13 cellular contexts compared by ENCODE assay signal in the genomic region with DNA sequence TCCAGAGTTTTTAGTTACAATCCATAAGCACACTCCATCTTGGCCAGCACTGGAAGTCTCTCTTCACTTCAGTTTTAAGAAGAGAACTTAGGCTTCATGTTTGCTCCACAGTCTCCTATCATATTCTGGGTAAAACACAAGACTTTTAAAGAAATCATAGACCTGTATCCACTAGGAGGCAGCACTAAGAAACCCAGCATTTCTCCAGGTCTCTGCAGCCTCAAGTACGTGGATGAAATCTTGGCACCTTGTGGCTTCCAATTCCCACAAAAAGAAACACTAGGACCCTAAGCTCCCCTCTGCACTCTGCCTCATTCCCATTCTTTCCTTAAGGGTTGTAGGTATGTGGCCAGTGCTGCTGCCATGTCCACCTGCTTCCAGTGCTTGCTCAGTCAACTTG.
DNase-seq lines count a peak whose midpoint lies in the region; ATAC-seq and TF ChIP-seq lines count a peak whose summit lies in the region.
"Had no signal": no experiment of that assay in that cellular context is flagged by ENCODE, and none has a peak within 500 bp of the region (broad histone marks: within the 10 kb centered on the region; RNA-seq: fewer than 3 reads in every experiment).

No MANE protein-coding gene starts in this region.

- H3K27me3 Mint-ChIP-seq in MCF 10A (ENCODE audit: insufficient read depth, unreplicated experiment), result peaks cover 68% of the 10 kb centered on the region
- H3K27me3 Mint-ChIP-seq: activated naive CD4-positive, alpha-beta T cell treated with anti-CD3 and anti-CD28 coated beads, Interleukin-2, amount 10 ng/mL, durations not matched to agents 7 days and 5 days; memory B cell had no signal

- no TSS peak for BruUV-seq in MCF 10A (replicated peaks; lab: Mats Ljungman, UMichigan)

- CTCF ChIA-PET in MCF 10A (lab: Yijun Ruan, JAX), result interaction anchor here (0.6 to 1.2 kb wide), 6 partner anchors 10 to 1197 kb away, joined by 3 to 4 read pairs (median 3); no protein-coding TSS in a partner anchor

- POLR2A ChIA-PET in MCF 10A (lab: Yijun Ruan, JAX), result no interaction called here

- no peaks in the 10 kb centered on the region for H3K9me3 ChIP-seq in breast epithelium
- H3K9me3 ChIP-seq in OCI-LY1 (ENCODE audit: low read length), result no peaks in the 10 kb centered on the region
- H3K9me3 ChIP-seq in ascending aorta, result no peaks in the 10 kb centered on the region
- H3K9me3 ChIP-seq: HAP-1, prostate gland had no signal

- H3K79me2 ChIP-seq in OCI-LY1 (ENCODE audit: insufficient read depth, low read length), result no peaks in the 10 kb centered on the region

- intact Hi-C loops in MCF 10A (cut with micrococcal nuclease), result no loop called here
- intact Hi-C loops in breast epithelium (cut with DNase I; ENCODE audit: low total_unique reads), result no loop called here
- intact Hi-C loops in ascending aorta (cut with DNase I), result no loop called here

- H3K27me3 ChIP-seq in breast epithelium (peaks cover 0 to 19% of the 10 kb centered on the region in 2 donors), OCI-LY1 (ENCODE audit: insufficient read depth, low read length) (no peaks in the 10 kb centered on the region), ascending aorta (no peaks in the 10 kb centered on the region)

- no peaks in the 10 kb centered on the region for H3K36me3 ChIP-seq in breast epithelium
- no peaks in the 10 kb centered on the region for H3K36me3 ChIP-seq in OCI-LY1 (ENCODE audit: insufficient read depth, low read length)
- no peaks in the 10 kb centered on the region for H3K36me3 ChIP-seq in ascending aorta
- H3K36me3 ChIP-seq: HAP-1, prostate gland had no signal

- TF ChIP-seq CTCF in MCF 10A (IDR thresholded peaks at IDR 0.05; ENCODE audit: unreplicated experiment) (peak; percentile 16), breast epithelium (IDR thresholded peaks at IDR 0.05) (no peak), OCI-LY1 (IDR thresholded peaks at IDR 0.05; ENCODE audit: low read length) (peak; percentile 45; the same call in 1 of the 2 replicates), fibroblast of mammary gland (conservative IDR thresholded peaks at IDR 0.05; ENCODE audit: control insufficient read depth, insufficient read depth, low read depth, low read length) (peak; percentile 20), ascending aorta (IDR thresholded peaks at IDR 0.05) (no peak)

- H3K4me3 ChIP-seq in breast epithelium (no peak overlapping the region), OCI-LY1 (ENCODE audit: low read depth, low read length, poor library complexity, severe bottlenecking) (no peak overlapping the region), fibroblast of mammary gland (ENCODE audit: control insufficient read depth, low read depth, low read length) (no peak overlapping the region), ascending aorta (no peak overlapping the region)
- H3K4me3 ChIP-seq: HAP-1, prostate gland had no signal

- no peaks in the 10 kb centered on the region for H3K9me2 ChIP-seq in OCI-LY1 (ENCODE audit: low read depth, low read length)

- no peak overlapping the region; the same call in 1 of the 2 replicates for H2AFZ ChIP-seq in OCI-LY1 (ENCODE audit: low read length)

- H3K27ac Mint-ChIP-seq in MCF 10A (ENCODE audit: low read depth, unreplicated experiment), result no peak overlapping the region
- H3K27ac Mint-ChIP-seq: activated naive CD4-positive, alpha-beta T cell treated with anti-CD3 and anti-CD28 coated beads, Interleukin-2, amount 10 ng/mL, durations not matched to agents 7 days and 5 days; memory B cell had no signal

- no peak overlapping the region for H3K4me3 Mint-ChIP-seq in MCF 10A (ENCODE audit: unreplicated experiment)
- H3K4me3 Mint-ChIP-seq: activated naive CD4-positive, alpha-beta T cell treated with anti-CD3 and anti-CD28 coated beads, Interleukin-2, amount 10 ng/mL, durations not matched to agents 7 days and 5 days; memory B cell had no signal

- no peak for ATAC-seq in GM18858 (IDR thresholded peaks at IDR 0.05; ENCODE audit: unreplicated experiment)

- DNase-seq in MCF 10A (ENCODE audit: unreplicated experiment), result peak; percentile 31
- no peak for DNase-seq in breast epithelium (ENCODE audit: low spot score in 2 of 2)
- DNase-seq in fibroblast of mammary gland (ENCODE audit: low read depth), result peak; percentile 6
- no peak for DNase-seq in mesenteric fat pad (ENCODE audit: low spot score)
- no peak for DNase-seq in ascending aorta (ENCODE audit: low spot score in 2 of 2)
- DNase-seq in NCI-H2227 treated with DMSO at 0.1 percent for 48 hours (lab: John Stamatoyannopoulos, UW), result no peak
- DNase-seq: activated CD4-positive, alpha-beta T cell treated with anti-CD3 and anti-CD28 coated beads, Interleukin-2, amount 50 U/mL, for 1 hour; activated naive CD4-positive, alpha-beta T cell treated with anti-CD3 and anti-CD28 coated beads, Interleukin-2, amount 10 ng/mL, durations not matched to agents 7 days and 5 days had no signal

- no peak for TF ChIP-seq POLR2A in breast epithelium (IDR thresholded peaks at IDR 0.05)

- no peaks in the 10 kb centered on the region for H3K4me1 Mint-ChIP-seq in MCF 10A (ENCODE audit: insufficient read depth, unreplicated experiment)

- H3K9me3 Mint-ChIP-seq in MCF 10A (ENCODE audit: unreplicated experiment), result no peaks in the 10 kb centered on the region

- H3F3A ChIP-seq in OCI-LY1 (ENCODE audit: insufficient read depth, low read length), result no peaks in the 10 kb centered on the region

- H3K4me1 ChIP-seq in breast epithelium (no peaks in the 10 kb centered on the region), OCI-LY1 (ENCODE audit: insufficient read depth, low read length, severe bottlenecking) (peaks cover 6% of the 10 kb centered on the region), ascending aorta (no peaks in the 10 kb centered on the region)
- H3K4me1 ChIP-seq: HAP-1, prostate gland had no signal

- H3K9ac ChIP-seq in OCI-LY1 (ENCODE audit: low read length), result no peak overlapping the region

- H3K36me3 Mint-ChIP-seq in MCF 10A (ENCODE audit: insufficient read depth, unreplicated experiment), result no peaks in the 10 kb centered on the region
- H3K36me3 Mint-ChIP-seq: activated naive CD4-positive, alpha-beta T cell treated with anti-CD3 and anti-CD28 coated beads, Interleukin-2, amount 10 ng/mL, durations not matched to agents 7 days and 5 days had no signal

- H3K27ac ChIP-seq in breast epithelium (no peak overlapping the region), OCI-LY1 (ENCODE audit: low read depth, low read length, poor library complexity, severe bottlenecking) (no peak overlapping the region), ascending aorta (no peak overlapping the region)
- H3K27ac ChIP-seq: prostate gland had no signal

- H4K20me1 ChIP-seq in OCI-LY1 (ENCODE audit: insufficient read depth, low read length), result no peaks in the 10 kb centered on the region

- H3K4me2 ChIP-seq in OCI-LY1 (ENCODE audit: low read length), result no peak overlapping the region

Comparison
In these comparisons a context has a peak if more than half of its experiments do, and no peak if none do; other contexts are left out.
1. DNase-seq: peak in MCF 10A (single experiment) and fibroblast of mammary gland (single experiment); none in breast epithelium (0 of 2), mesenteric fat pad (single experiment), ascending aorta (0 of 2) and NCI-H2227 treated with DMSO at 0.1 percent for 48 hours (single experiment).
2. CTCF ChIP-seq: peak in MCF 10A (single experiment), OCI-LY1 (single experiment) and fibroblast of mammary gland (single experiment); none in breast epithelium (0 of 3) and ascending aorta (0 of 3).